ENCODE assay signal across 1 cellular context in genomic region chr1:159925713-159926066, GRCh38.
A peak's percentile ranks its signal among the peaks of the same experiment; 100 is the strongest.
TF ChIP-seq lines count a peak whose summit lies in the region.

No MANE protein-coding gene starts in this region.

TF ChIP-seq in WTC11, 78 proteins besides CTCF, POLR2A, EP300 and RAD21 (continued from another document):
- TF ChIP-seq USF2 (CRISPR knock-in tag; IDR thresholded peaks at IDR 0.05) (peak; percentile 75), ATF3 (CRISPR knock-in tag; conservative IDR thresholded peaks at IDR 0.05) (no peak), MAX (CRISPR knock-in tag; IDR thresholded peaks at IDR 0.05) (no peak), CBFB (CRISPR knock-in tag; IDR thresholded peaks at IDR 0.05; ENCODE audit: low read depth) (no peak), NR3C1 (CRISPR knock-in tag; conservative IDR thresholded peaks at IDR 0.05; ENCODE audit: low read depth) (no peak), FOXP4 (CRISPR knock-in tag; IDR thresholded peaks at IDR 0.05) (no peak)
TF ChIP-seq in WTC11: peak in this region for 2.
